ENCODE assay signal across 9 cellular contexts in the genomic region with DNA sequence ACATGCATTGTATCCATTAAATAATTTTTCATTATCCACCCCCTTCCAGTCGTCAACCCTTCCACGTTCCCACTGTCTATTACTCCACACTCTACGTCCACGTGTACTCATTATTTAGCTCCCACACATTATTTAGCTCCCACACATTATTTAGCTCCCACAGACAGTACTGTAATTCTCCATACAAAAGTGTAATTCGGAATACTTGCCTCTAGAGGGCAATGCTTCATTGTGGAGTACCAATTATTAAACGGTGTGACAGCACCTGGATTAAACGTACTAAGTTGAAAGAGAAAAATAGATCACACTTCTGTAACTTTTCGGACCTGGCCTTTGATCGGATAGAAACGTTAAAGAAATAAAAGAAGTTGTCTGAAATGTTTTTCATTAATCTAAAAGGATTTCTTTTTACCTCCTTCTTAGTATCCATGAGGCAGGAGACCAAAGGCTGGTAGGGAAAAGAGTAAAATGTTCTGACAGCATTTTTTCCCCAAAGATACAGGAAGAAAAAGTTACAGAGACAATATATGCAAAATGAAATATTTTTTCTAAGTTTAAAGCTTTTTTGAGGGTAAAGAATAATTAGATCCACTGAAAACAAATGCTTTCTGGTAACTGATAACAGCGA.
DNase-seq lines count a peak whose midpoint lies in the region; ATAC-seq and TF ChIP-seq lines count a peak whose summit lies in the region.
"Had no signal": no experiment of that assay in that cellular context is flagged by ENCODE, and none has a peak within 500 bp of the region (broad histone marks: within the 10 kb centered on the region; RNA-seq: fewer than 3 reads in every experiment).

No MANE protein-coding gene starts in this region.

- H3K79me2 ChIP-seq in OCI-LY1 (ENCODE audit: insufficient read depth, low read length) (no peaks in the 10 kb centered on the region), osteoblast (ENCODE audit: insufficient read depth, low read length) (no peaks in the 10 kb centered on the region)

- H3K9me3 Mint-ChIP-seq in endothelial cell (ENCODE audit: unreplicated experiment): no peaks in the 10 kb centered on the region
- H3K9me3 Mint-ChIP-seq: CD8-positive, alpha-beta memory T cell had no signal

- H3K9me3 ChIP-seq in OCI-LY1 (ENCODE audit: low read length) (no peaks in the 10 kb centered on the region), osteoblast (ENCODE audit: low read depth, low read length) (no peaks in the 10 kb centered on the region)

- H3K36me3 Mint-ChIP-seq in endothelial cell (ENCODE audit: low read depth, unreplicated experiment): no peaks in the 10 kb centered on the region
- H3K36me3 Mint-ChIP-seq: CD8-positive, alpha-beta memory T cell had no signal

- H3K27me3 ChIP-seq in OCI-LY1 (ENCODE audit: insufficient read depth, low read length): no peaks in the 10 kb centered on the region
- H3K27me3 ChIP-seq in osteoblast (ENCODE audit: insufficient read depth, low read length): no peaks in the 10 kb centered on the region

- H3K36me3 ChIP-seq in OCI-LY1 (ENCODE audit: insufficient read depth, low read length) (no peaks in the 10 kb centered on the region), osteoblast (ENCODE audit: insufficient read depth, low read length) (no peaks in the 10 kb centered on the region)

- H3K4me2 ChIP-seq in OCI-LY1 (ENCODE audit: low read length): no peak overlapping the region
- H3K4me2 ChIP-seq in osteoblast (ENCODE audit: insufficient read depth, low read length): no peak overlapping the region

- ATAC-seq in GM21526 (IDR thresholded peaks at IDR 0.05; ENCODE audit: low FRiP score, unreplicated experiment) (peak; percentile 92), HG03565 (IDR thresholded peaks at IDR 0.05; ENCODE audit: unreplicated experiment) (peak; percentile 94)

- no peak overlapping the region for H3K4me3 ChIP-seq in OCI-LY1 (ENCODE audit: low read depth, low read length, poor library complexity, severe bottlenecking)
- H3K4me3 ChIP-seq in osteoblast (ENCODE audit: insufficient read depth, low read length): no peak overlapping the region

- no peak overlapping the region for H3K27ac ChIP-seq in OCI-LY1 (ENCODE audit: low read depth, low read length, poor library complexity, severe bottlenecking)
- no peak overlapping the region for H3K27ac ChIP-seq in osteoblast (ENCODE audit: low read depth, low read length)

- TF ChIP-seq CTCF in OCI-LY1 (IDR thresholded peaks at IDR 0.05; ENCODE audit: low read length) (peak; percentile 69), endothelial cell (IDR thresholded peaks at IDR 0.05; ENCODE audit: unreplicated experiment) (peak; percentile 75), osteoblast (IDR thresholded peaks at IDR 0.05; ENCODE audit: extremely low read depth, low read depth, low read length) (peak; percentile 66)

- no peak overlapping the region for H3K4me3 Mint-ChIP-seq in endothelial cell (ENCODE audit: unreplicated experiment)
- H3K4me3 Mint-ChIP-seq: CD8-positive, alpha-beta memory T cell had no signal

- H3K4me1 ChIP-seq in OCI-LY1 (ENCODE audit: insufficient read depth, low read length, severe bottlenecking) (no peaks in the 10 kb centered on the region), osteoblast (ENCODE audit: insufficient read depth, low read length) (no peaks in the 10 kb centered on the region)

- no peaks in the 10 kb centered on the region for H3K27me3 Mint-ChIP-seq in endothelial cell (ENCODE audit: unreplicated experiment)
- H3K27me3 Mint-ChIP-seq: CD8-positive, alpha-beta memory T cell had no signal

- no peaks in the 10 kb centered on the region for H3K9me2 ChIP-seq in OCI-LY1 (ENCODE audit: low read depth, low read length)

- H3K27ac Mint-ChIP-seq in endothelial cell (ENCODE audit: unreplicated experiment): no peak overlapping the region
- H3K27ac Mint-ChIP-seq: CD8-positive, alpha-beta memory T cell had no signal

- no peak overlapping the region for H3K9ac ChIP-seq in OCI-LY1 (ENCODE audit: low read length)

- DNase-seq in NCI-H187 (lab: John Stamatoyannopoulos, UW) (peak; percentile 1 to 18), NCI-H187 treated with DMSO at 0.1 percent for 48 hours (lab: John Stamatoyannopoulos, UW) (no peak), endothelial cell (ENCODE audit: low spot score) (peak; percentile 9), osteoblast (ENCODE audit: insufficient read length, low spot score, missing footprints) (no peak), hepatic stellate cell (ENCODE audit: low spot score) (no peak)

- no peak overlapping the region for H2AFZ ChIP-seq in OCI-LY1 (ENCODE audit: low read length)
- H2AFZ ChIP-seq in osteoblast (ENCODE audit: low read length): no peak overlapping the region

- H3F3A ChIP-seq in OCI-LY1 (ENCODE audit: insufficient read depth, low read length): no peaks in the 10 kb centered on the region

- no peaks in the 10 kb centered on the region for H3K4me1 Mint-ChIP-seq in endothelial cell (ENCODE audit: unreplicated experiment)
- H3K4me1 Mint-ChIP-seq: CD8-positive, alpha-beta memory T cell had no signal

- H4K20me1 ChIP-seq in OCI-LY1 (ENCODE audit: insufficient read depth, low read length) (no peaks in the 10 kb centered on the region), osteoblast (ENCODE audit: insufficient read depth, low read length) (no peaks in the 10 kb centered on the region)

Comparison
In these comparisons a context has a peak if more than half of its experiments do, and no peak if none do; other contexts are left out.
1. DNase-seq: peak in NCI-H187 (2 of 2) and endothelial cell (single experiment); none in NCI-H187 treated with DMSO at 0.1 percent for 48 hours (single experiment), osteoblast (single experiment) and hepatic stellate cell (single experiment).
2. Peak in every context shown above with its lines, with median percentiles within 50 percentile points of each other: CTCF ChIP-seq.